8 cellular contexts compared by ENCODE assay signal in the genomic region with DNA sequence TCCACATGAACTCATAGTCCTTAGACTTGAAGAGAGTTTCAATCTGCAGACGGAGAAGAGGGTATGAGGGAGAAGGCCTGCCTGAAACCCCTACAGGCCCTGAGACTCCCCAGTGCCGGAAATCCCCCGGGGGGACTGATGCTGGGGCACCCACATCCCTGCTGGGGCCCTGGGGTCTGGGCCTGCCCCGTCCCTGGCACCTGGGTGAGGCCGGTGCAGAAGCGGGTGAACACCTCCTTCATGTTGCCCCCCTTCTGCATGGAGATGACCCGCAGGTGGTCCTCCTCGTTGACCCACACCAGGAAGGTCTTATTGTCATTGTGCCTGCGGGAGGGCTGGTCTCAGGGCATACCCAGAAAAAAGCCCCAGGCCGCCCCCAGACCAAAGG. TPM values are rescaled to one million over a fixed set of nuclear protein-coding genes. Genes with fewer than 3 reads are reported as not detected.
DNase-seq lines count a peak whose midpoint lies in the region; ATAC-seq and TF ChIP-seq lines count a peak whose summit lies in the region.

No MANE protein-coding gene starts in this region.

- peak overlapping the region; percentile 73 to 83 for H3K27ac ChIP-seq in breast epithelium
- peak overlapping the region; percentile 84 for H3K27ac ChIP-seq in upper lobe of right lung

- H3K36me3 ChIP-seq in breast epithelium (no peaks in the 10 kb centered on the region), upper lobe of right lung (no peaks in the 10 kb centered on the region)

- peak overlapping the region in 2 of 3 donors; percentile 61 to 81 for H3K4me3 ChIP-seq in breast epithelium
- peak overlapping the region; percentile 69 for H3K4me3 ChIP-seq in upper lobe of right lung

- H3K9me3 ChIP-seq in breast epithelium (no peaks in the 10 kb centered on the region), upper lobe of right lung (no peaks in the 10 kb centered on the region)

- H3K4me1 ChIP-seq in breast epithelium (peaks cover 0 to 5% of the 10 kb centered on the region in 2 donors), upper lobe of right lung (peaks cover 51% of the 10 kb centered on the region)

- TF ChIP-seq POLR2A in breast epithelium (IDR thresholded peaks at IDR 0.05): no peak

- no peak for DNase-seq in activated naive CD8-positive, alpha-beta T cell treated with anti-CD3 and anti-CD28 coated beads for 36 hours
- DNase-seq in breast epithelium (ENCODE audit: low spot score in 2 of 2) (no peak), naive B cell (no peak), upper lobe of right lung (no peak), NCI-H1694 treated with DMSO at 0.1 percent for 48 hours (lab: John Stamatoyannopoulos, UW) (no peak), SHP77 (lab: John Stamatoyannopoulos, UW) (no peak)

- no peak for TF ChIP-seq CTCF in breast epithelium (IDR thresholded peaks at IDR 0.05)
- no peak for TF ChIP-seq CTCF in upper lobe of right lung (IDR thresholded peaks at IDR 0.05)

- H3K9me3 Mint-ChIP-seq in activated naive CD8-positive, alpha-beta T cell (ENCODE audit: low read depth): no peaks in the 10 kb centered on the region
- H3K9me3 Mint-ChIP-seq in activated naive CD8-positive, alpha-beta T cell treated with anti-CD3 and anti-CD28 coated beads for 36 hours: no peaks in the 10 kb centered on the region
- no peaks in the 10 kb centered on the region for H3K9me3 Mint-ChIP-seq in naive B cell

- no peaks in the 10 kb centered on the region for H3K27me3 Mint-ChIP-seq in activated naive CD8-positive, alpha-beta T cell
- H3K27me3 Mint-ChIP-seq in activated naive CD8-positive, alpha-beta T cell treated with anti-CD3 and anti-CD28 coated beads for 36 hours: peaks cover 13% of the 10 kb centered on the region
- peaks cover 0 to 13% (median 12%) of the 10 kb centered on the region in 3 donors for H3K27me3 Mint-ChIP-seq in naive B cell

- H3K4me3 Mint-ChIP-seq in activated naive CD8-positive, alpha-beta T cell: peak overlapping the region; percentile 68
- H3K4me3 Mint-ChIP-seq in activated naive CD8-positive, alpha-beta T cell treated with anti-CD3 and anti-CD28 coated beads for 36 hours: no peak overlapping the region
- peak overlapping the region; percentile 37 to 75 (median 65) for H3K4me3 Mint-ChIP-seq in naive B cell

- ATAC-seq in naive B cell (ENCODE audit: low read depth in 2 of 2) (no peak), upper lobe of right lung (no peak), HG02610 (IDR thresholded peaks at IDR 0.05; ENCODE audit: unreplicated experiment) (no peak)

- intact Hi-C loops in breast epithelium (cut with DNase I; ENCODE audit: low total_unique reads) (no loop called here), upper lobe of right lung (cut with DNase I) (no loop called here)

- peaks cover 9% of the 10 kb centered on the region for H3K4me1 Mint-ChIP-seq in activated naive CD8-positive, alpha-beta T cell (ENCODE audit: low read depth)
- peaks cover 11% of the 10 kb centered on the region for H3K4me1 Mint-ChIP-seq in activated naive CD8-positive, alpha-beta T cell treated with anti-CD3 and anti-CD28 coated beads for 36 hours
- H3K4me1 Mint-ChIP-seq in naive B cell: peaks cover 7 to 11% (median 9%) of the 10 kb centered on the region in 3 donors

- no peaks in the 10 kb centered on the region for H3K27me3 ChIP-seq in breast epithelium
- no peaks in the 10 kb centered on the region for H3K27me3 ChIP-seq in upper lobe of right lung

- H3K27ac Mint-ChIP-seq in activated naive CD8-positive, alpha-beta T cell: peak overlapping the region; percentile 66
- H3K27ac Mint-ChIP-seq in activated naive CD8-positive, alpha-beta T cell treated with anti-CD3 and anti-CD28 coated beads for 36 hours: no peak overlapping the region
- H3K27ac Mint-ChIP-seq in naive B cell: peak overlapping the region in 1 of 6 donors; percentile 80

- H3K36me3 Mint-ChIP-seq in activated naive CD8-positive, alpha-beta T cell: no peaks in the 10 kb centered on the region
- H3K36me3 Mint-ChIP-seq in activated naive CD8-positive, alpha-beta T cell treated with anti-CD3 and anti-CD28 coated beads for 36 hours: no peaks in the 10 kb centered on the region
- H3K36me3 Mint-ChIP-seq in naive B cell: no peaks in the 10 kb centered on the region

RNA-seq across cellular contexts. Expression of a gene that starts 2.4 kb away (rescaled TPM):
- 1 to 10 TPM; 3.1 to 3.3 TPM for total RNA-seq in activated naive CD8-positive, alpha-beta T cell treated with anti-CD3 and anti-CD28 coated beads for 36 hours
- total RNA-seq in breast epithelium (100 to 1,000 TPM in 1 of 3 donors, 10 to 100 TPM in 2; 61.6 to 305 (median 83.2) TPM), upper lobe of right lung (148 TPM)
- polyA plus RNA-seq in naive B cell (ENCODE audit: low read depth in 6 of 6): under 1 TPM in 2 of 6 donors, not detected in 4; 0.80 to 1.00 TPM

RNA-seq across cellular contexts. Expression of a gene that starts 8.7 kb away (rescaled TPM):
- 10 to 100 TPM; 20.6 to 22.1 TPM for total RNA-seq in activated naive CD8-positive, alpha-beta T cell treated with anti-CD3 and anti-CD28 coated beads for 36 hours
- total RNA-seq in breast epithelium (10 to 100 TPM; 10.7 to 17.7 (median 11.3) TPM), upper lobe of right lung (11.6 TPM)
- 10 to 100 TPM in 1 of 6 donors, 1 to 10 TPM in 5; 6.2 to 13.9 (median 8.3) TPM for polyA plus RNA-seq in naive B cell (ENCODE audit: low read depth in 6 of 6)

RNA-seq across cellular contexts. Expression of a gene that starts 42.2 kb away (rescaled TPM):
- 10 to 100 TPM; 36.3 to 38.9 TPM for total RNA-seq in activated naive CD8-positive, alpha-beta T cell treated with anti-CD3 and anti-CD28 coated beads for 36 hours
- total RNA-seq in breast epithelium: 10 to 100 TPM; 29.5 to 45.4 (median 38.5) TPM
- 10 to 100 TPM; 11.0 to 55.5 (median 41.9) TPM for polyA plus RNA-seq in naive B cell (ENCODE audit: low read depth in 6 of 6)
- total RNA-seq in upper lobe of right lung: 33.0 TPM

RNA-seq across cellular contexts. Expression of a gene that starts 42.5 kb away (rescaled TPM):
- 10 to 100 TPM; 42.9 to 44.2 TPM for total RNA-seq in activated naive CD8-positive, alpha-beta T cell treated with anti-CD3 and anti-CD28 coated beads for 36 hours
- total RNA-seq in breast epithelium (10 to 100 TPM; 26.5 to 41.9 (median 27.2) TPM), upper lobe of right lung (29.7 TPM)
- polyA plus RNA-seq in naive B cell (ENCODE audit: low read depth in 6 of 6): 10 to 100 TPM; 47.5 to 70.7 (median 57.8) TPM

Comparison
In these comparisons a context has a peak if more than half of its experiments do, and no peak if none do; other contexts are left out.
1. RNA of a gene that starts 2.4 kb away (total RNA-seq): 148 TPM in upper lobe of right lung (single experiment) and 61.6 to 305 TPM in breast epithelium; 3.1 to 3.3 TPM in activated naive CD8-positive, alpha-beta T cell treated with anti-CD3 and anti-CD28 coated beads for 36 hours; every median in the first group is over 10 times any median in the second.